ENCODE assay signal across 8 cellular contexts in genomic region chr12:108854453-108855283, GRCh38. TPM values are rescaled to one million over a fixed set of nuclear protein-coding genes. Genes with fewer than 3 reads are reported as not detected.
A peak's percentile ranks its signal among the peaks of the same experiment; 100 is the strongest.
DNase-seq lines count a peak whose midpoint lies in the region; ATAC-seq and TF ChIP-seq lines count a peak whose summit lies in the region.

No MANE protein-coding gene starts in this region.

- H3K9ac ChIP-seq in smooth muscle cell (ENCODE audit: low read depth), result peak overlapping the region; percentile 97

- POLR2A ChIA-PET in WTC11 (lab: Charles Lee), result no interaction called here

- ATAC-seq in WTC11, result no peak

- H3K27me3 ChIP-seq in cardiac muscle cell (no peaks in the 10 kb centered on the region), smooth muscle cell (ENCODE audit: low read depth) (no peaks in the 10 kb centered on the region)

- H3K9me3 ChIP-seq in cardiac muscle cell (ENCODE audit: low read depth) (no peaks in the 10 kb centered on the region), smooth muscle cell (replicated peaks; ENCODE audit: low read depth) (no peaks in the 10 kb centered on the region)

- H3F3A ChIP-seq in smooth muscle cell (ENCODE audit: low read depth), result peaks cover 20% of the 10 kb centered on the region

- CTCF ChIA-PET in WTC11 (lab: Charles Lee), result no interaction called here

- H3K27me3 Mint-ChIP-seq in WTC11 (ENCODE audit: low read depth), result peaks cover 4% of the 10 kb centered on the region; the same call in 1 of the 2 replicates

- H3K4me3 ChIP-seq in cardiac muscle cell (no peak overlapping the region), smooth muscle cell (peak overlapping the region; percentile 79)

- TF ChIP-seq CTCF in WTC11 (IDR thresholded peaks at IDR 0.05) (no peak), cardiac muscle cell (IDR thresholded peaks at IDR 0.05; ENCODE audit: low read depth, low read length) (no peak), smooth muscle cell (IDR thresholded peaks at IDR 0.05; ENCODE audit: borderline replicate concordance, insufficient read depth, poor library complexity, severe bottlenecking) (no peak)

- H3K4me1 ChIP-seq in cardiac muscle cell (ENCODE audit: low read depth) (peaks cover 24% of the 10 kb centered on the region), smooth muscle cell (ENCODE audit: low read depth) (peaks cover 47% of the 10 kb centered on the region)

- peaks cover 12% of the 10 kb centered on the region for H3K36me3 ChIP-seq in cardiac muscle cell
- no peaks in the 10 kb centered on the region for H3K36me3 ChIP-seq in smooth muscle cell (ENCODE audit: low read depth)

- H4K20me1 ChIP-seq in smooth muscle cell (ENCODE audit: low read depth), result no peaks in the 10 kb centered on the region

- WGBS in smooth muscle cell (ENCODE audit: low lambda C conversion rate), result 42% methylated on average over 13 of the region's 13 CpGs

- peak overlapping the region; percentile 37 for H3K27ac Mint-ChIP-seq in WTC11

- peaks cover 40% of the 10 kb centered on the region for H3K4me1 Mint-ChIP-seq in WTC11

- H3K4me2 ChIP-seq in smooth muscle cell, result peak overlapping the region; percentile 96

- peak overlapping the region; percentile 72 for H3K27ac ChIP-seq in cardiac muscle cell
- peak overlapping the region; percentile 99 for H3K27ac ChIP-seq in smooth muscle cell (ENCODE audit: low read depth)

- peaks cover 14% of the 10 kb centered on the region for H3K9me3 Mint-ChIP-seq in WTC11

- H3K79me2 ChIP-seq in smooth muscle cell (ENCODE audit: low read depth), result peaks cover 60% of the 10 kb centered on the region

- DNase-seq in DMS53 (lab: John Stamatoyannopoulos, UW) (peak; percentile 31), DMS53 treated with DMSO at 0.1 percent for 48 hours (lab: John Stamatoyannopoulos, UW; ENCODE audit: unreplicated experiment) (no peak), WTC11 (ENCODE audit: low spot score) (no peak), cardiac muscle cell (ENCODE audit: low read depth in 1 of 2, low spot score in 1 of 2) (peak; percentile 38 to 94), smooth muscle cell (lab: John Stamatoyannopoulos, UW; ENCODE audit: unreplicated experiment) (no peak), NCI-H2081 treated with DMSO at 0.1 percent for 48 hours (lab: John Stamatoyannopoulos, UW) (no peak), 8988T (no peak)
- DNase-seq in stimulated activated CD4-positive, alpha-beta T cell treated with anti-CD3 and anti-CD28 coated beads, Interleukin-2, amount 100 ng/mL, for 48 hours, result no peak

- H3K4me3 Mint-ChIP-seq in WTC11, result no peak overlapping the region

- H2AFZ ChIP-seq in smooth muscle cell (ENCODE audit: low read depth), result no peak overlapping the region

- peaks cover 26% of the 10 kb centered on the region for H3K36me3 Mint-ChIP-seq in WTC11

TF ChIP-seq in WTC11, 78 proteins besides CTCF, POLR2A, EP300 and RAD21:
- TF ChIP-seq GTF2I (CRISPR knock-in tag; conservative IDR thresholded peaks at IDR 0.05), result peak; percentile 92
- TF ChIP-seq PRRX2 (CRISPR knock-in tag; IDR thresholded peaks at IDR 0.05), result no peak

RNA-seq across cellular contexts. Expression of gene SSH1, which starts 2.7 kb away (rescaled TPM):
- total RNA-seq in WTC11 (2021) (18.7 to 23.1 TPM (median 21.3 TPM) in 3 replicates), cardiac muscle cell (15.9 and 26.1 TPM in 2 replicates), smooth muscle cell (15.2 and 17.2 TPM in 2 replicates)
- polyA plus RNA-seq in cardiac muscle cell (17.7 and 19.1 TPM in 2 replicates), smooth muscle cell (22.0 and 24.7 TPM in 2 replicates)

RNA-seq across cellular contexts. Expression of gene DAO, which starts 25.2 kb away (rescaled TPM):
- total RNA-seq in WTC11 (2021), result 0.17 TPM in 1 of 3 replicates, not detected in the others
- total RNA-seq in cardiac muscle cell, result not detected in 2 replicates
- 0.72 TPM in 1 of 2 replicates, not detected in the other for polyA plus RNA-seq in cardiac muscle cell
- total RNA-seq in smooth muscle cell, result not detected in 2 replicates
- not detected in 2 replicates for polyA plus RNA-seq in smooth muscle cell

Comparison
In these comparisons a context has a peak if more than half of its experiments do, and no peak if none do; other contexts are left out.
1. DNase-seq: peak in DMS53 (single experiment) and cardiac muscle cell (2 of 2); none in DMS53 treated with DMSO at 0.1 percent for 48 hours (single experiment), WTC11 (single experiment), smooth muscle cell (single experiment), stimulated activated CD4-positive, alpha-beta T cell treated with anti-CD3 and anti-CD28 coated beads, Interleukin-2, amount 100 ng/mL, for 48 hours (0 of 2), NCI-H2081 treated with DMSO at 0.1 percent for 48 hours (single experiment) and 8988T (single experiment).